21 cellular contexts compared by ENCODE assay signal in genomic region chr12:117980621-117981020, GRCh38.
"Had no signal": no experiment of that assay in that cellular context is flagged by ENCODE, and none has a peak within 500 bp of the region (broad histone marks: within the 10 kb centered on the region; RNA-seq: fewer than 3 reads in every experiment).

No MANE protein-coding gene starts in this region.

- H3K36me3 Mint-ChIP-seq: activated naive CD8-positive, alpha-beta T cell; immature natural killer cell had no signal

- H3K4me1 Mint-ChIP-seq: activated B cell treated with CpG ODN at 0.5 μM for 24 hours, immature natural killer cell, nephron had no signal

- DNase-seq: activated B cell treated with CpG ODN at 0.5 μM for 24 hours; activated CD4-positive, alpha-beta T cell treated with anti-CD3 and anti-CD28 coated beads for 48 hours; activated CD8-positive, alpha-beta memory T cell treated with anti-CD3 and anti-CD28 coated beads, Interleukin-2, amount 50 U/mL, for 4 hours; activated CD8-positive, alpha-beta T cell treated with anti-CD3 and anti-CD28 coated beads for 36 hours; activated gamma-delta T cell; activated T-cell treated with anti-CD3 and anti-CD28 coated beads, Interleukin-2, amount 50 U/mL, for 48 hours; amygdala; body of pancreas; caudate nucleus; gastrocnemius medialis; heart left ventricle; immature natural killer cell; nucleus accumbens; small intestine; stimulated activated CD4-positive, alpha-beta T cell treated with anti-CD3 and anti-CD28 coated beads, Interleukin-4, amount 100 ng/mL, for 24 hours; stimulated activated naive CD8-positive, alpha-beta T cell treated with anti-CD3 and anti-CD28 coated beads, Interleukin-15, Interleukin-2, amounts not matched to agents 100 U/mL and 50 U/mL, for 24 hours; trophoblast cell had no signal

- ATAC-seq: activated CD8-positive, alpha-beta T cell treated with anti-CD3 and anti-CD28 coated beads for 36 hours; body of pancreas; esophagus mucosa; gastrocnemius medialis; heart left ventricle; stimulated activated naive CD8-positive, alpha-beta T cell treated with anti-CD3 and anti-CD28 coated beads, Interleukin-15, Interleukin-2, amounts not matched to agents 100 U/mL and 50 U/mL, for 24 hours had no signal

- H3K27ac Mint-ChIP-seq: activated B cell treated with CpG ODN at 0.5 μM for 24 hours; activated CD8-positive, alpha-beta T cell treated with anti-CD3 and anti-CD28 coated beads for 36 hours; activated naive CD8-positive, alpha-beta T cell; immature natural killer cell; nephron; progenitor cell of endocrine pancreas had no signal

- H3K9me3 Mint-ChIP-seq: activated B cell treated with CpG ODN at 0.5 μM for 24 hours; activated CD8-positive, alpha-beta T cell treated with anti-CD3 and anti-CD28 coated beads for 36 hours; nephron had no signal

- H3K4me3 Mint-ChIP-seq: activated B cell treated with CpG ODN at 0.5 μM for 24 hours; activated CD8-positive, alpha-beta T cell treated with anti-CD3 and anti-CD28 coated beads for 36 hours; activated naive CD8-positive, alpha-beta T cell; immature natural killer cell; nephron had no signal
